Comparison of ENCODE assay signal across 21 cellular contexts in the genomic region with DNA sequence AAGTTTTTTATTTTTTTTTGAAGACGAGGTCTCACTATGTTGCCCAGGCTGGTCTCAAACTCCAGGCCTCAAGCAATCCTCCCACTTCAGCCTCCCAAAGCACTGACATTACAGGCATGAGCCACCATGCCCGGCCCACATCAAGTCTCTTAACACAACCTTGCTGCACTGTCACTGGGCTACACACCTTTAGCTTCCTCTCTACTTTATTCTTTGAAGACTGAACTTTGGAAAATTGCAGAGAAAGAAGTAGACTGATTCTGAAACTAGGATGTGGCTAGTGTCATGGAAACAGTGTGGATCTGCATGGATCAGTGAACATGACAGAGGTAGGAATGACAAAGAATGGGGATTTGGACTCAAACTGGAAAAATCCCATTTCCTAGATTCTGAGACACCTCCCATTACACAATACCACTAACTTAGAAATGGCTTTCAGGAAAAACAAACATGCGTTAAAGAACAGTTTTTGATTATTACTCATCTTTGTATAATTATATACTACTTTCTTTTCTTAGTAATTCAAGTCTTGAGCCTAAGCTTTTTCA.
"Had no signal": no experiment of that assay in that cellular context is flagged by ENCODE, and none has a peak within 500 bp of the region (broad histone marks: within the 10 kb centered on the region; RNA-seq: fewer than 3 reads in every experiment).

No MANE protein-coding gene starts in this region.

- H3K4me3 ChIP-seq: coronary artery, esophagus muscularis mucosa, gastrocnemius medialis, transverse colon had no signal

- H3K4me3 Mint-ChIP-seq: activated naive CD8-positive, alpha-beta T cell; activated T-cell treated with anti-CD3 and anti-CD28 coated beads, Interleukin-2, amount 50 U/mL, for 4 hours; nephron; stimulated activated effector memory CD8-positive, alpha-beta T cell treated with anti-CD3 and anti-CD28 coated beads, Interleukin-12 subunit alpha, Interleukin-12 subunit beta, amount 100 ng/mL, for 72 hours; T-helper 17 cell had no signal

- H3K27me3 ChIP-seq: esophagus muscularis mucosa, gastrocnemius medialis, transverse colon had no signal

- H3K9me3 Mint-ChIP-seq: activated T-cell treated with anti-CD3 and anti-CD28 coated beads, Interleukin-2, amount 50 U/mL, for 4 hours; stimulated activated effector memory CD8-positive, alpha-beta T cell treated with anti-CD3 and anti-CD28 coated beads, Interleukin-12 subunit alpha, Interleukin-12 subunit beta, amount 100 ng/mL, for 72 hours had no signal

- H3K4me1 ChIP-seq: esophagus muscularis mucosa, gastrocnemius medialis, parathyroid adenoma, transverse colon had no signal

- H3K9ac ChIP-seq: parathyroid adenoma had no signal

- H3K36me3 Mint-ChIP-seq: activated naive CD8-positive, alpha-beta T cell; stimulated activated effector memory CD8-positive, alpha-beta T cell treated with anti-CD3 and anti-CD28 coated beads, Interleukin-12 subunit alpha, Interleukin-12 subunit beta, amount 100 ng/mL, for 72 hours had no signal

- H3K27me3 Mint-ChIP-seq: activated naive CD8-positive, alpha-beta T cell; T-helper 17 cell had no signal

- H3K9me3 ChIP-seq: esophagus muscularis mucosa, gastrocnemius medialis, transverse colon had no signal

- DNase-seq: activated CD8-positive, alpha-beta memory T cell treated with anti-CD3 and anti-CD28 coated beads for 24 hours; activated CD8-positive, alpha-beta memory T cell treated with anti-CD3 and anti-CD28 coated beads, Interleukin-2, amount 50 U/mL, for 4 hours; activated T-cell treated with anti-CD3 and anti-CD28 coated beads, Interleukin-2, amount 50 U/mL, for 4 hours; amygdala; gastrocnemius medialis; hippocampal formation; left ventricle myocardium superior; mammary epithelial cell; midbrain; small intestine; stimulated activated CD4-positive, alpha-beta T cell treated with anti-CD3 and anti-CD28 coated beads, Interleukin-2, amount 100 ng/mL, for 24 hours; SW 1271; T-helper 17 cell; transverse colon had no signal

- H2AFZ ChIP-seq: parathyroid adenoma had no signal

- H3K27ac ChIP-seq: coronary artery, esophagus muscularis mucosa, gastrocnemius medialis, parathyroid adenoma, transverse colon had no signal

- H3K36me3 ChIP-seq: esophagus muscularis mucosa, gastrocnemius medialis, transverse colon had no signal

- ATAC-seq: activated T-cell treated with anti-CD3 and anti-CD28 coated beads, Interleukin-2, amount 50 U/mL, for 4 hours; gastrocnemius medialis; left ventricle myocardium superior; sciatic nerve; stimulated activated effector memory CD8-positive, alpha-beta T cell treated with anti-CD3 and anti-CD28 coated beads, Interleukin-12 subunit alpha, Interleukin-12 subunit beta, amount 100 ng/mL, for 72 hours; T-helper 17 cell had no signal

- H3K27ac Mint-ChIP-seq: activated naive CD8-positive, alpha-beta T cell; nephron; stimulated activated effector memory CD8-positive, alpha-beta T cell treated with anti-CD3 and anti-CD28 coated beads, Interleukin-12 subunit alpha, Interleukin-12 subunit beta, amount 100 ng/mL, for 72 hours; T-helper 17 cell had no signal

- H3K4me1 Mint-ChIP-seq: nephron had no signal

- H3K79me2 ChIP-seq: parathyroid adenoma had no signal
